Comparison of ENCODE assay signal across 8 cellular contexts in genomic region chr21:29078884-29079765, GRCh38. TPM values are rescaled to one million over a fixed set of nuclear protein-coding genes. Genes with fewer than 3 reads are reported as not detected.
DNase-seq lines count a peak whose midpoint lies in the region; ATAC-seq and TF ChIP-seq lines count a peak whose summit lies in the region.

No MANE protein-coding gene starts in this region.

- no peak for TF ChIP-seq POLR2A in testis (IDR thresholded peaks at IDR 0.05)

- intact Hi-C loops in testis (cut with DNase I; ENCODE audit: low total_unique reads): no loop called here

- peak; percentile 66 for ATAC-seq in GM18498 (IDR thresholded peaks at IDR 0.05; ENCODE audit: unreplicated experiment)
- ATAC-seq in HG02588 (IDR thresholded peaks at IDR 0.05; ENCODE audit: unreplicated experiment): peak; percentile 41

- TF ChIP-seq CTCF in testis (IDR thresholded peaks at IDR 0.05): no peak

- H3K9me3 ChIP-seq in testis: no peaks in the 10 kb centered on the region

- DNase-seq in NCI-H2029 treated with DMSO at 0.1 percent for 48 hours (lab: John Stamatoyannopoulos, UW) (peak; percentile 79), amniotic epithelial cell (ENCODE audit: low read depth) (peak; percentile 42), NCI-H345 treated with DMSO at 0.1 percent for 48 hours (lab: John Stamatoyannopoulos, UW; ENCODE audit: unreplicated experiment) (no peak), NCI-H2107 (lab: John Stamatoyannopoulos, UW) (no peak), testis (no peak)
- DNase-seq in stimulated activated CD4-positive, alpha-beta T cell treated with anti-CD3 and anti-CD28 coated beads, TNF-alpha, amount 100 ng/mL, for 48 hours (ENCODE audit: low read depth in 3 of 3): peak in 2 of 3 donors; percentile 14 to 17

- peaks cover 26% of the 10 kb centered on the region for H3K4me1 ChIP-seq in testis

- no peak overlapping the region for H3K4me3 ChIP-seq in testis

- no peaks in the 10 kb centered on the region for H3K27me3 ChIP-seq in testis

- no peaks in the 10 kb centered on the region for H3K36me3 ChIP-seq in testis (ENCODE audit: low read depth, missing control alignments)

- peak overlapping the region in 1 of 2 donors; percentile 94 for H3K27ac ChIP-seq in testis

- WGBS in testis, 2 donors: 68 to 74% methylated on average over 8 of the region's 8 CpGs

RNA-seq across cellular contexts. Expression of gene CCT8, which starts 5.7 kb away (rescaled TPM):
- 100 to 1,000 TPM; 116 to 121 TPM for total RNA-seq in testis
- polyA plus RNA-seq in testis (ENCODE audit: insufficient read depth, low read depth, low replicate concordance): 106 TPM

RNA-seq across cellular contexts. Expression of gene MAP3K7CL, which starts 51.3 kb away (rescaled TPM):
- total RNA-seq in testis: 10 to 100 TPM; 15.3 to 16.1 TPM
- 9.9 TPM for polyA plus RNA-seq in testis (ENCODE audit: insufficient read depth, low read depth, low replicate concordance)

RNA-seq across cellular contexts. Expression of gene USP16, which starts 54.7 kb away (rescaled TPM):
- total RNA-seq in testis: 10 to 100 TPM; 33.2 to 37.9 TPM
- polyA plus RNA-seq in testis (ENCODE audit: insufficient read depth, low read depth, low replicate concordance): 17.9 TPM

RNA-seq across cellular contexts. Expression of gene RWDD2B, which starts 60.0 kb away (rescaled TPM):
- 10 to 100 TPM; 10.3 to 19.5 TPM for total RNA-seq in testis
- 36.4 TPM for polyA plus RNA-seq in testis (ENCODE audit: insufficient read depth, low read depth, low replicate concordance)

Comparison
In these comparisons a context has a peak if more than half of its experiments do, and no peak if none do; other contexts are left out.
1. DNase-seq: peak in NCI-H2029 treated with DMSO at 0.1 percent for 48 hours (single experiment), amniotic epithelial cell (single experiment) and stimulated activated CD4-positive, alpha-beta T cell treated with anti-CD3 and anti-CD28 coated beads, TNF-alpha, amount 100 ng/mL, for 48 hours (2 of 3); none in NCI-H345 treated with DMSO at 0.1 percent for 48 hours (single experiment), NCI-H2107 (single experiment) and testis (single experiment).